In genomic region chr1:156870734-156871133, GRCh38 we compare ENCODE assay signal across 12 cellular contexts. TPM values are rescaled to one million over a fixed set of nuclear protein-coding genes. Genes with fewer than 3 reads are reported as not detected.
DNase-seq lines count a peak whose midpoint lies in the region; ATAC-seq and TF ChIP-seq lines count a peak whose summit lies in the region.
"Had no signal": no experiment of that assay in that cellular context is flagged by ENCODE, and none has a peak within 500 bp of the region (broad histone marks: within the 10 kb centered on the region; RNA-seq: fewer than 3 reads in every experiment).

No MANE protein-coding gene starts in this region.

- H3K4me1 ChIP-seq in PC-3 (ENCODE audit: insufficient read depth, low read length) = peaks cover 19% of the 10 kb centered on the region
- H3K4me1 ChIP-seq in Caco-2 = no peaks in the 10 kb centered on the region
- H3K4me1 ChIP-seq: parathyroid adenoma had no signal

- H3K27ac Mint-ChIP-seq in activated T-cell treated with anti-CD3 and anti-CD28 coated beads, Interleukin-2, amount 50 U/mL, for 24 hours = peak overlapping the region; percentile 24
- H3K27ac Mint-ChIP-seq in Caco-2 (ENCODE audit: unreplicated experiment) = no peak overlapping the region

- H3K79me2 ChIP-seq in PC-3 (ENCODE audit: low read length) = no peaks in the 10 kb centered on the region
- H3K79me2 ChIP-seq: parathyroid adenoma had no signal

- H4K20me1 ChIP-seq in PC-3 (ENCODE audit: low read length) = no peaks in the 10 kb centered on the region

- POLR2A ChIA-PET in PC-3 (lab: Charles Lee; ENCODE audit: unreplicated experiment) (interaction anchor here (0.7 kb wide), 2 partner anchors 142 to 1149 kb away, joined by 3 to 5 read pairs; partner anchors contain the start of gene ISG20L2), Caco-2 (lab: Charles Lee) (no interaction called here)

- H3K4me3 ChIP-seq in PC-3 (ENCODE audit: low read length) (peak overlapping the region; percentile 56), Caco-2 (ENCODE audit: low read depth, low read length) (no peak overlapping the region)
- H3K4me3 ChIP-seq: cardiac muscle cell had no signal

- H2AFZ ChIP-seq in PC-3 (ENCODE audit: low read length) = peak overlapping the region; percentile 63
- H2AFZ ChIP-seq: parathyroid adenoma had no signal

- H3K9me3 ChIP-seq in PC-3 (ENCODE audit: low read length) = no peaks in the 10 kb centered on the region
- no peaks in the 10 kb centered on the region for H3K9me3 ChIP-seq in Caco-2

- H3K27me3 Mint-ChIP-seq in activated T-cell treated with anti-CD3 and anti-CD28 coated beads, Interleukin-2, amount 50 U/mL, for 24 hours = peaks cover 5% of the 10 kb centered on the region
- H3K27me3 Mint-ChIP-seq in Caco-2 (ENCODE audit: insufficient read depth, unreplicated experiment) = peaks cover 11% of the 10 kb centered on the region

- intact Hi-C loops in PC-3 (cut with micrococcal nuclease) (no loop called here), Caco-2 (cut with micrococcal nuclease; ENCODE audit: unreplicated experiment) (no loop called here)

- H3K36me3 ChIP-seq in PC-3 (ENCODE audit: low read depth, low read length) (no peaks in the 10 kb centered on the region), Caco-2 (ENCODE audit: control insufficient read depth, insufficient read depth, low read length) (no peaks in the 10 kb centered on the region)
- H3K36me3 ChIP-seq: cardiac muscle cell had no signal

- H3K27me3 ChIP-seq in PC-3 (ENCODE audit: low read length) (no peaks in the 10 kb centered on the region), Caco-2 (replicated peaks; ENCODE audit: control insufficient read depth, insufficient read depth, low read length) (no peaks in the 10 kb centered on the region)
- H3K27me3 ChIP-seq: cardiac muscle cell had no signal

- H3K9ac ChIP-seq in PC-3 (ENCODE audit: low read length) = peak overlapping the region; percentile 33
- H3K9ac ChIP-seq: parathyroid adenoma had no signal

- BruUV-seq in PC-3 (replicated peaks; lab: Mats Ljungman, UMichigan) = no TSS peak
- no TSS peak for BruUV-seq in Caco-2 (replicated peaks; lab: Mats Ljungman, UMichigan)

- CTCF ChIA-PET in PC-3 (lab: Charles Lee) (no interaction called here), Caco-2 (lab: Charles Lee) (interaction anchor here (1.4 kb wide), 1 partner anchor 57 kb away, joined by 3 read pairs; no protein-coding TSS in a partner anchor)

- peak overlapping the region; percentile 75 for H3K4me2 ChIP-seq in PC-3 (ENCODE audit: low read length)

- peaks cover 24% of the 10 kb centered on the region for H3K4me1 Mint-ChIP-seq in activated T-cell treated with anti-CD3 and anti-CD28 coated beads, Interleukin-2, amount 50 U/mL, for 24 hours (ENCODE audit: low read depth)
- H3K4me1 Mint-ChIP-seq in Caco-2 (ENCODE audit: low read depth, unreplicated experiment) = no peaks in the 10 kb centered on the region

- 0 out of 2 replicates have a peak, but pooled peaks cover 4% of the 10 kb centered on the region for H3K9me2 ChIP-seq in PC-3 (replicated peaks; ENCODE audit: low read length)

- DNase-seq in activated T-cell treated with anti-CD3 and anti-CD28 coated beads, Interleukin-2, amount 50 U/mL, for 24 hours = no peak
- no peak for DNase-seq in activated T-cell treated with anti-CD3 and anti-CD28 coated beads for 4 hours
- peak; percentile 96 for DNase-seq in PC-3
- DNase-seq in dedifferentiated amniotic fluid mesenchymal stem cell (ENCODE audit: extremely low spot score) = peak; percentile 91
- peak; percentile 48 for DNase-seq in stimulated activated CD8-positive, alpha-beta memory T cell treated with anti-CD3 and anti-CD28 coated beads, Interleukin-4, amount 100 ng/mL, for 48 hours
- no peak for DNase-seq in iPS-NIHi11 (ENCODE audit: low spot score)
- no peak for DNase-seq in Caco-2
- DNase-seq in NCI-H187 (lab: John Stamatoyannopoulos, UW) = no peak
- DNase-seq: NK-92 treated with Interleukin-12 subunit alpha and Interleukin-12 subunit beta, amount 100 ng/mL, for 24 hours had no signal

- peak overlapping the region; percentile 77 for H3K27ac ChIP-seq in PC-3 (ENCODE audit: low read length)
- H3K27ac ChIP-seq: C4-2B, cardiac muscle cell, parathyroid adenoma had no signal

- no peak for TF ChIP-seq CTCF in PC-3 (conservative IDR thresholded peaks at IDR 0.05; ENCODE audit: low read depth, low read length)
- TF ChIP-seq CTCF in Caco-2 (IDR thresholded peaks at IDR 0.05; ENCODE audit: insufficient read depth in 1 of 2, low read depth in 1 of 2, low read length in 1 of 2, severe bottlenecking in 1 of 2, unreplicated experiment in 1 of 2) = no peak

- H3K4me3 Mint-ChIP-seq in activated T-cell treated with anti-CD3 and anti-CD28 coated beads, Interleukin-2, amount 50 U/mL, for 24 hours = no peak overlapping the region
- no peak overlapping the region for H3K4me3 Mint-ChIP-seq in Caco-2 (ENCODE audit: unreplicated experiment)

- no peaks in the 10 kb centered on the region for H3K9me3 Mint-ChIP-seq in activated T-cell treated with anti-CD3 and anti-CD28 coated beads, Interleukin-2, amount 50 U/mL, for 24 hours
- no peaks in the 10 kb centered on the region for H3K9me3 Mint-ChIP-seq in Caco-2 (ENCODE audit: unreplicated experiment)

- no peaks in the 10 kb centered on the region for H3K36me3 Mint-ChIP-seq in activated T-cell treated with anti-CD3 and anti-CD28 coated beads, Interleukin-2, amount 50 U/mL, for 24 hours (ENCODE audit: low read depth)
- H3K36me3 Mint-ChIP-seq in Caco-2 (ENCODE audit: insufficient read depth, unreplicated experiment) = no peaks in the 10 kb centered on the region

- peak; percentile 98 for ATAC-seq in PC-3

- no peaks in the 10 kb centered on the region for H3F3A ChIP-seq in PC-3 (ENCODE audit: low read length, unreplicated experiment)

RNA-seq across cellular contexts. Expression of gene NTRK1, which starts 10.1 kb away (rescaled TPM):
- total RNA-seq in PC-3 (2014; rRNA removed) (0.15 and 0.40 TPM in 2 replicates), Caco-2 (2022) (not detected in 2 replicates)

RNA-seq across cellular contexts. Expression of gene INSRR, which starts 11.8 kb away (rescaled TPM):
- total RNA-seq in PC-3 (2014; rRNA removed) (not detected in 2 replicates), Caco-2 (2022) (not detected in 2 replicates)

RNA-seq across cellular contexts. Expression of gene PEAR1, which starts 22.8 kb away (rescaled TPM):
- 10.3 and 11.9 TPM in 2 replicates for total RNA-seq in PC-3 (2014; rRNA removed)
- 0.18 and 0.39 TPM in 2 replicates for total RNA-seq in Caco-2 (2022)

RNA-seq across cellular contexts. Expression of gene LRRC71, which starts 49.7 kb away (rescaled TPM):
- total RNA-seq in PC-3 (2014; rRNA removed) (0.11 TPM in 1 of 2 replicates, not detected in the other), Caco-2 (2022) (not detected in 2 replicates)

RNA-seq across cellular contexts. Expression of gene SH2D2A, which starts 54.1 kb away (rescaled TPM):
- total RNA-seq in PC-3 (2014; rRNA removed) = 6.9 and 7.8 TPM in 2 replicates
- 5.5 and 6.5 TPM in 2 replicates for total RNA-seq in Caco-2 (2022)

Comparison
In these comparisons a context has a peak if more than half of its experiments do, and no peak if none do; other contexts are left out.
1. DNase-seq: peak in PC-3 (single experiment), dedifferentiated amniotic fluid mesenchymal stem cell (single experiment) and stimulated activated CD8-positive, alpha-beta memory T cell treated with anti-CD3 and anti-CD28 coated beads, Interleukin-4, amount 100 ng/mL, for 48 hours (single experiment); none in activated T-cell treated with anti-CD3 and anti-CD28 coated beads, Interleukin-2, amount 50 U/mL, for 24 hours (single experiment), activated T-cell treated with anti-CD3 and anti-CD28 coated beads for 4 hours (single experiment), iPS-NIHi11 (single experiment), Caco-2 (0 of 2) and NCI-H187 (0 of 2).